Comparison of ENCODE assay signal across 1 cellular context in the genomic region with DNA sequence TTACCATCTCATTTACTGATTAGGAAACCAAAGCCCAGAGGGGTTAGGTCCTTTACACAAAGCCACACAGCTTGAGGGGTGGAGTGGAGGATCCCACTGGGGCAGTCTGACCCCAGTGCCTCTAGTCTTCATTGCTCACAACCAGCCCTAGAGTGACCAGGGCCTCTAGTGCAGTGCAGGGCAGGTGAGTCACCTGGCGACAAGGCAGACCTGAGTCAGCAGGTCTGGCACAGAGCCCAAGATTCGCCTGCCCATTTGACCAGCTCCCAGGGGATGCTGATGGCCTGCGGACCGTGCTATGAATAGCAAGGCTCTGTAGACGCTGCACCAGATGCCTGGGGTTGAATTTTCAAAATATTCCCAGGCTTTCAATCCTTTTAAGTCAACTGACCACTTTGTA.
A peak's percentile ranks its signal among the peaks of the same experiment; 100 is the strongest.
TF ChIP-seq lines count a peak whose summit lies in the region.

No MANE protein-coding gene starts in this region.

TF ChIP-seq in K562, 482 proteins besides CTCF, POLR2A, EP300 and RAD21:
- TF ChIP-seq, protein P1, sequence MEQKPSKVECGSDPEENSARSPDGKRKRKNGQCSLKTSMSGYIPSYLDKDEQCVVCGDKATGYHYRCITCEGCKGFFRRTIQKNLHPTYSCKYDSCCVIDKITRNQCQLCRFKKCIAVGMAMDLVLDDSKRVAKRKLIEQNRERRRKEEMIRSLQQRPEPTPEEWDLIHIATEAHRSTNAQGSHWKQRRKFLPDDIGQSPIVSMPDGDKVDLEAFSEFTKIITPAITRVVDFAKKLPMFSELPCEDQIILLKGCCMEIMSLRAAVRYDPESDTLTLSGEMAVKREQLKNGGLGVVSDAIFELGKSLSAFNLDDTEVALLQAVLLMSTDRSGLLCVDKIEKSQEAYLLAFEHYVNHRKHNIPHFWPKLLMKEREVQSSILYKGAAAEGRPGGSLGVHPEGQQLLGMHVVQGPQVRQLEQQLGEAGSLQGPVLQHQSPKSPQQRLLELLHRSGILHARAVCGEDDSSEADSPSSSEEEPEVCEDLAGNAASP (IDR thresholded peaks at IDR 0.05) = no peak
- peak; percentile 39; the same call in 1 of the 2 replicates for TF ChIP-seq NFIC (IDR thresholded peaks at IDR 0.05)
